In genomic region chr4:165922747-165923146, GRCh38 we compare ENCODE assay signal across 17 cellular contexts. TPM values are rescaled to one million over a fixed set of nuclear protein-coding genes. Genes with fewer than 3 reads are reported as not detected.
A peak's percentile ranks its signal among the peaks of the same experiment; 100 is the strongest.
DNase-seq lines count a peak whose midpoint lies in the region; ATAC-seq and TF ChIP-seq lines count a peak whose summit lies in the region.
"Had no signal": no experiment of that assay in that cellular context is flagged by ENCODE, and none has a peak within 500 bp of the region (broad histone marks: within the 10 kb centered on the region; RNA-seq: fewer than 3 reads in every experiment).

No MANE protein-coding gene starts in this region.

- no peaks in the 10 kb centered on the region for H4K20me1 ChIP-seq in OCI-LY7 (ENCODE audit: insufficient read depth, low read length)

- H2AFZ ChIP-seq in OCI-LY7 (ENCODE audit: low read length) = peak overlapping the region; percentile 44; the same call in 1 of the 2 replicates
- H2AFZ ChIP-seq: GM23248 had no signal

- no peaks in the 10 kb centered on the region for H3K27me3 ChIP-seq in right atrium auricular region
- H3K27me3 ChIP-seq: BE2C had no signal

- no peak overlapping the region for H3K4me3 ChIP-seq in OCI-LY7 (ENCODE audit: low read depth, low read length, poor library complexity, severe bottlenecking)
- no peak overlapping the region for H3K4me3 ChIP-seq in right atrium auricular region
- H3K4me3 ChIP-seq: A549, GM23248 had no signal

- H3K9me3 ChIP-seq in OCI-LY7 (ENCODE audit: low read length) (no peaks in the 10 kb centered on the region), right atrium auricular region (no peaks in the 10 kb centered on the region)
- H3K9me3 ChIP-seq: A549, BE2C had no signal

- H3K4me1 ChIP-seq in OCI-LY7 (ENCODE audit: insufficient read depth, low read length, poor library complexity, severe bottlenecking) (peaks cover 42% of the 10 kb centered on the region), right atrium auricular region (no peaks in the 10 kb centered on the region)
- H3K4me1 ChIP-seq: A549, BE2C had no signal

- H3K79me2 ChIP-seq in OCI-LY7 (ENCODE audit: insufficient read depth, low read depth, low read length) = no peaks in the 10 kb centered on the region

- POLR2A ChIA-PET in OCI-LY7 (lab: Charles Lee) = interaction anchor here (0.7 to 4.0 kb wide), 8 partner anchors 9 to 373 kb away, joined by 3 to 27 read pairs (median 4); no protein-coding TSS in a partner anchor

- H3K36me3 ChIP-seq in OCI-LY7 (ENCODE audit: insufficient read depth, low read length) (no peaks in the 10 kb centered on the region), right atrium auricular region (no peaks in the 10 kb centered on the region)
- H3K36me3 ChIP-seq: BE2C had no signal

- DNase-seq in NCI-H1105 (lab: John Stamatoyannopoulos, UW) = peak; percentile 5
- peak; percentile 39 to 72 for DNase-seq in NCI-H446 (lab: John Stamatoyannopoulos, UW)
- no peak for DNase-seq in OCI-LY7 (ENCODE audit: low spot score)
- no peak for DNase-seq in NCI-H1694 treated with DMSO at 0.1 percent for 48 hours (lab: John Stamatoyannopoulos, UW)
- no peak for DNase-seq in SK-N-DZ (ENCODE audit: low spot score)
- no peak for DNase-seq in right atrium auricular region (ENCODE audit: low spot score)
- DNase-seq: BE2C; CD4-positive, alpha-beta memory T cell; DND-41; GDM1; GM23248; H9 had no signal

- intact Hi-C loops in OCI-LY7 (cut with micrococcal nuclease; ENCODE audit: unreplicated experiment) = loop anchor here (10.0 kb wide), 1 partner anchor 948 kb away; the partner anchor contains the start of gene TRIM61

- H3K4me2 ChIP-seq in OCI-LY7 (ENCODE audit: low read length) = peak overlapping the region; percentile 54
- H3K4me2 ChIP-seq: A549 had no signal

- CTCF ChIA-PET in OCI-LY7 (lab: Charles Lee; ENCODE audit: unreplicated experiment) = no interaction called here

- ATAC-seq in GM18519 (IDR thresholded peaks at IDR 0.05; ENCODE audit: low FRiP score, unreplicated experiment) = no peak
- ATAC-seq: A549, HepG2 had no signal

- H3K9me2 ChIP-seq in OCI-LY7 (ENCODE audit: insufficient read depth, low read length) = no peaks in the 10 kb centered on the region

- no TSS peak for BruUV-seq in OCI-LY7 (replicated peaks; lab: Mats Ljungman, UMichigan)

- no peak for TF ChIP-seq CTCF in OCI-LY7 (conservative IDR thresholded peaks at IDR 0.05; ENCODE audit: low read length)
- TF ChIP-seq CTCF in right atrium auricular region (IDR thresholded peaks at IDR 0.05) = no peak

- H3K27ac ChIP-seq in OCI-LY7 (ENCODE audit: low read depth, low read length, poor library complexity, severe bottlenecking) (peak overlapping the region; percentile 71), right atrium auricular region (no peak overlapping the region)
- H3K27ac ChIP-seq: A549, C4-2B, GM23248 had no signal

RNA-seq across cellular contexts. Expression of gene TLL1, which starts 49.7 kb away (rescaled TPM):
- 0.23 and 0.44 TPM in 2 replicates for total RNA-seq in OCI-LY7 (2014; rRNA removed; shearing (Covaris generic))
- total RNA-seq in OCI-LY7 (2022) (2.9 and 3.9 TPM in 2 replicates), right atrium auricular region (1 to 10 TPM; 1.7 to 4.4 TPM)
- 0.02 TPM in 1 of 2 replicates, not detected in the other for polyA plus RNA-seq in SK-N-DZ (2014; cell fraction: cytosol; rRNA removed)
- polyA plus RNA-seq in SK-N-DZ (2014; cell fraction: nucleus; rRNA removed) = 0.03 TPM in 1 of 2 replicates, not detected in the other
- total RNA-seq: CD4-positive, alpha-beta memory T cell; GM23248; H9; HepG2 had no signal
- polyA plus RNA-seq: AG04450; CD4-positive, alpha-beta memory T cell; GM23248; HepG2 had no signal

Comparison
In these comparisons a context has a peak if more than half of its experiments do, and no peak if none do; other contexts are left out.
1. DNase-seq: peak in NCI-H1105 (single experiment) and NCI-H446 (2 of 2); none in OCI-LY7 (single experiment), NCI-H1694 treated with DMSO at 0.1 percent for 48 hours (single experiment), SK-N-DZ (single experiment) and right atrium auricular region (single experiment).